ENCODE assay signal across 8 cellular contexts in the genomic region with DNA sequence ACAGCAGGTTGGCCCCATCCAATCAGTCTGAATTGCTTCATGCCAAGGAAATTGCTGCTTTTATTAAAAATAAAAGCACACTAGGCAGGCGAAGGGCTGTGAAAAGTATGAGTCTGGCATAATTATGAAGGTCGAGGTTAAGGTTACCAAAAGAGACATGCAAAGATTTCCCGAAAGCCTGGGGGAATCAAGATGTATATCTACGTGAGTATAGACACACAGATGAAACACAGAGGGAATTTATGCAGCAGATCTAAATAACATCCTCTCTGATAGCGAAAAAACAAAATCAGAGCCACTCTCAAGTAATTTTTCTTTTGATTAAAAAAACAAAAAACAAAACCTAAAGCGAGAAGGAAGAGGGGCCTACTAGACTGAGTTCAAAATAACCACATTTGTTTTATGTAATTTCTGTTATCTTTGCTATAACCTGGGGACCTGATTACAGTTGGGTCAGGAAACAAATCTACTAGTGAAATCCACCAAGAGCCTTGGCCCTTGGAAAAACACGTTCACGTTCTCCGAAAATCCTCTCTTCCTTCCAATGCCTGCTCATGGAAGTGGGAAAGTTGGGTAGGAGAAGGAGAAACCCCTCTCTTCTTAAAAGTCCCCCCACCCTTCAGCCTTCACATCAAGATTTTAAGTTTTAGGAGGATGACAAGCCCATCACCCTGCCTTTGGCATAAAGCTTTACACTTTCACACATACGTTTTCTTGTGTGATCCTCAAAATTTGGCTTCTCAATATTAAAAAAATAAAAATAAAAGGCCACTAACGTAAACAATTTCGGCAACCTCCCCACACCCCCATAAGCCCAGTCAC. TPM values are rescaled to one million over a fixed set of nuclear protein-coding genes. Genes with fewer than 3 reads are reported as not detected.
DNase-seq lines count a peak whose midpoint lies in the region; ATAC-seq and TF ChIP-seq lines count a peak whose summit lies in the region.

No MANE protein-coding gene starts in this region.

- DNase-seq in H9 = no peak
- no peak for DNase-seq in activated CD4-positive, alpha-beta memory T cell treated with anti-CD3 and anti-CD28 coated beads for 36 hours
- DNase-seq in hepatocyte (ENCODE audit: low spot score) = no peak
- no peak for DNase-seq in NCI-H226
- DNase-seq in Kasumi-1 (lab: John Stamatoyannopoulos, UW) = no peak
- no peak for DNase-seq in iPS-NIHi7 (ENCODE audit: extremely low spot score)

- H3K4ac ChIP-seq in H9 (ENCODE audit: low read depth, low read length) = no peak overlapping the region

- no peak overlapping the region for H3K27ac ChIP-seq in H9 (ENCODE audit: insufficient read length, low read depth, low read length)
- peak overlapping the region; percentile 100 for H3K27ac ChIP-seq in hepatocyte

- peaks cover 2% of the 10 kb centered on the region in 2 experiments; a peak in 2 of 5 replicates for H3K9me3 Mint-ChIP-seq in H9
- H3K9me3 Mint-ChIP-seq in activated CD4-positive, alpha-beta memory T cell treated with anti-CD3 and anti-CD28 coated beads for 36 hours = peaks cover 6% of the 10 kb centered on the region

- H3K36me3 ChIP-seq in hepatocyte (replicated peaks; ENCODE audit: insufficient read depth, low read depth) (no peaks in the 10 kb centered on the region), skeletal muscle satellite cell (ENCODE audit: insufficient read depth, low read length) (peaks cover 15% of the 10 kb centered on the region)

- TF ChIP-seq CTCF in H9 (conservative IDR thresholded peaks at IDR 0.05) (no peak), hepatocyte (IDR thresholded peaks at IDR 0.05; ENCODE audit: poor library complexity) (no peak)

- H3K36me3 Mint-ChIP-seq in H9 (ENCODE audit: insufficient read depth in 1 of 3, low read depth in 3 of 3) = peaks cover 0 to 4% (median 4%) of the 10 kb centered on the region in 3 experiments; a peak in 5 of 7 replicates
- peaks cover 38% of the 10 kb centered on the region for H3K36me3 Mint-ChIP-seq in activated CD4-positive, alpha-beta memory T cell treated with anti-CD3 and anti-CD28 coated beads for 36 hours

- ATAC-seq in HG03159 (IDR thresholded peaks at IDR 0.05; ENCODE audit: unreplicated experiment) = no peak

- WGBS in H9 (ENCODE audit: extremely low coverage, insufficient read length, low lambda C conversion rate) = no CpG with 5 or more reads among the region's 12 CpGs
- 29% methylated on average over 12 of the region's 12 CpGs for WGBS in hepatocyte (ENCODE audit: low lambda C conversion rate, missing lambda C conversion rate)

- peak overlapping the region; percentile 95 to 98 for H3K4me3 Mint-ChIP-seq in H9
- peak overlapping the region; percentile 86 for H3K4me3 Mint-ChIP-seq in activated CD4-positive, alpha-beta memory T cell treated with anti-CD3 and anti-CD28 coated beads for 36 hours

- no peak overlapping the region for H4K91ac ChIP-seq in H9 (ENCODE audit: insufficient read length, low read depth, low read length)

- peaks cover 11% of the 10 kb centered on the region for H3K27me3 Mint-ChIP-seq in H9 (ENCODE audit: low read depth)
- H3K27me3 Mint-ChIP-seq in activated CD4-positive, alpha-beta memory T cell treated with anti-CD3 and anti-CD28 coated beads for 36 hours = no peaks in the 10 kb centered on the region

- no peak overlapping the region for H2BK120ac ChIP-seq in H9 (ENCODE audit: low read depth, low read length, poor library complexity, severe bottlenecking)

- H2BK12ac ChIP-seq in H9 (ENCODE audit: insufficient read length, low read depth, low read length) = no peak overlapping the region

- H3K9ac ChIP-seq in H9 (ENCODE audit: extremely low read depth, insufficient read length, low read length) (peak overlapping the region; percentile 58), skeletal muscle satellite cell (ENCODE audit: low read depth, low read length) (peak overlapping the region; percentile 94)

- H2AFZ ChIP-seq in H9 (ENCODE audit: low read length) (no peak overlapping the region), hepatocyte (peak overlapping the region; percentile 78)

- H2BK20ac ChIP-seq in H9 (ENCODE audit: low read depth, low read length, poor library complexity, severe bottlenecking) = no peak overlapping the region

- peaks cover 51 to 57% of the 10 kb centered on the region in 2 experiments for H3K4me1 Mint-ChIP-seq in H9
- peaks cover 65% of the 10 kb centered on the region for H3K4me1 Mint-ChIP-seq in activated CD4-positive, alpha-beta memory T cell treated with anti-CD3 and anti-CD28 coated beads for 36 hours (ENCODE audit: low read depth)

- no peak overlapping the region for H4K8ac ChIP-seq in H9 (replicated peaks; ENCODE audit: insufficient read length, low read depth, low read length)

- no peak overlapping the region for H4K5ac ChIP-seq in H9 (ENCODE audit: insufficient read length, low read depth, low read length)

- no peaks in the 10 kb centered on the region for H3K9me2 ChIP-seq in hepatocyte (replicated peaks; ENCODE audit: insufficient read depth)

- no peak overlapping the region for H3K23ac ChIP-seq in H9 (ENCODE audit: insufficient read length, low read depth, low read length)

- H3K14ac ChIP-seq in H9 (ENCODE audit: insufficient read depth, low read length) = peak overlapping the region; percentile 62; the same call in 1 of the 2 replicates

- no peak overlapping the region for H2BK15ac ChIP-seq in H9 (ENCODE audit: low read depth, low read length)

- H2BK5ac ChIP-seq in H9 (ENCODE audit: insufficient read length, low read length) = no peak overlapping the region

- H3K4me1 ChIP-seq in H9 (ENCODE audit: insufficient read depth, low read length) (peaks cover 2% of the 10 kb centered on the region), hepatocyte (ENCODE audit: insufficient read depth) (peaks cover 26% of the 10 kb centered on the region), skeletal muscle satellite cell (ENCODE audit: control insufficient read depth, insufficient read depth, low read length) (peaks cover 36% of the 10 kb centered on the region)

- H3K79me2 ChIP-seq in H9 (ENCODE audit: insufficient read depth, low read length) = peaks cover 12% of the 10 kb centered on the region; the same call in 1 of the 2 replicates
- H3K79me2 ChIP-seq in hepatocyte = peaks cover 55% of the 10 kb centered on the region

- CTCF ChIA-PET in activated CD4-positive, alpha-beta memory T cell treated with anti-CD3 and anti-CD28 coated beads for 36 hours (lab: Charles Lee) = interaction anchor here (0.7 to 3.5 kb wide), 4 partner anchors 26 to 83 kb away, joined by 3 to 31 read pairs (median 4); no protein-coding TSS in a partner anchor

- H3K79me1 ChIP-seq in H9 (ENCODE audit: insufficient read depth, low read depth, low read length, poor library complexity, severe bottlenecking) = peaks cover 6% of the 10 kb centered on the region

- H2AK5ac ChIP-seq in H9 (ENCODE audit: insufficient read length, low read length) = no peak overlapping the region

- H3K23me2 ChIP-seq in H9 (ENCODE audit: insufficient read length, low read depth, low read length, poor library complexity, severe bottlenecking) = peaks cover 19% of the 10 kb centered on the region

- H3K4me3 ChIP-seq in hepatocyte = peak overlapping the region; percentile 70
- H3K4me3 ChIP-seq in skeletal muscle satellite cell (ENCODE audit: low read length) = peak overlapping the region; percentile 98

- H4K20me1 ChIP-seq in H9 (ENCODE audit: control insufficient read depth, insufficient read depth, insufficient read length) (no peaks in the 10 kb centered on the region), hepatocyte (ENCODE audit: insufficient read depth, poor library complexity, severe bottlenecking) (peaks cover 18% of the 10 kb centered on the region)

- H3K27me3 ChIP-seq in H9 (ENCODE audit: insufficient read depth, low read length) (no peaks in the 10 kb centered on the region), hepatocyte (no peaks in the 10 kb centered on the region), skeletal muscle satellite cell (ENCODE audit: control insufficient read depth, insufficient read depth, low read length) (no peaks in the 10 kb centered on the region)

- no peak overlapping the region for H3K18ac ChIP-seq in H9 (ENCODE audit: insufficient read length, low read depth, low read length)

- H3T11ph ChIP-seq in H9 (ENCODE audit: low read length) = no peak overlapping the region

- POLR2A ChIA-PET in activated CD4-positive, alpha-beta memory T cell treated with anti-CD3 and anti-CD28 coated beads for 36 hours (lab: Charles Lee) = interaction anchor here (1.1 to 3.6 kb wide), 5 partner anchors 14 to 205 kb away, joined by 3 to 11 read pairs (median 3); partner anchors contain the start of gene NFU1

- no peak overlapping the region for H3K56ac ChIP-seq in H9 (ENCODE audit: insufficient read length, low read depth, low read length)

- H3K9me3 ChIP-seq in H9 (ENCODE audit: control insufficient read depth, low read depth, low read length) (no peaks in the 10 kb centered on the region), hepatocyte (ENCODE audit: low read depth) (no peaks in the 10 kb centered on the region), skeletal muscle satellite cell (replicated peaks; ENCODE audit: low read length) (no peaks in the 10 kb centered on the region)

- H3K4me2 ChIP-seq in H9 (ENCODE audit: insufficient read depth, insufficient read length, low read length) (peak overlapping the region; percentile 100), hepatocyte (peak overlapping the region; percentile 85), skeletal muscle satellite cell (ENCODE audit: low read length) (peak overlapping the region; percentile 84)

- peak overlapping the region in 2 of 3 experiments; percentile 68 to 91; a peak in 4 of 7 replicates for H3K27ac Mint-ChIP-seq in H9
- H3K27ac Mint-ChIP-seq in activated CD4-positive, alpha-beta memory T cell treated with anti-CD3 and anti-CD28 coated beads for 36 hours = peak overlapping the region; percentile 99

- intact Hi-C loops in activated CD4-positive, alpha-beta memory T cell treated with anti-CD3 and anti-CD28 coated beads for 36 hours (cut with micrococcal nuclease) = loop anchor here (2.0 to 10.0 kb wide), 7 partner anchors 41 to 1175 kb away; partner anchors contain the start of genes APLF, C2orf42, FBXO48 and GFPT1

RNA-seq across cellular contexts. Expression of gene AAK1, which starts 1.4 kb away (rescaled TPM):
- total RNA-seq in H9 (2021) = 29.1 and 30.6 TPM in 2 replicates
- 10 to 100 TPM; 95.2 to 99.3 TPM for total RNA-seq in activated CD4-positive, alpha-beta memory T cell treated with anti-CD3 and anti-CD28 coated beads for 36 hours
- total RNA-seq in hepatocyte = 23.2 and 30.1 TPM in 2 replicates
- 30.8 and 44.4 TPM in 2 replicates for polyA plus RNA-seq in hepatocyte
- 37.6 and 39.5 TPM in 2 replicates for total RNA-seq in skeletal muscle satellite cell (2012; rRNA removed)
